ENCODE assay signal across 8 cellular contexts in the genomic region with DNA sequence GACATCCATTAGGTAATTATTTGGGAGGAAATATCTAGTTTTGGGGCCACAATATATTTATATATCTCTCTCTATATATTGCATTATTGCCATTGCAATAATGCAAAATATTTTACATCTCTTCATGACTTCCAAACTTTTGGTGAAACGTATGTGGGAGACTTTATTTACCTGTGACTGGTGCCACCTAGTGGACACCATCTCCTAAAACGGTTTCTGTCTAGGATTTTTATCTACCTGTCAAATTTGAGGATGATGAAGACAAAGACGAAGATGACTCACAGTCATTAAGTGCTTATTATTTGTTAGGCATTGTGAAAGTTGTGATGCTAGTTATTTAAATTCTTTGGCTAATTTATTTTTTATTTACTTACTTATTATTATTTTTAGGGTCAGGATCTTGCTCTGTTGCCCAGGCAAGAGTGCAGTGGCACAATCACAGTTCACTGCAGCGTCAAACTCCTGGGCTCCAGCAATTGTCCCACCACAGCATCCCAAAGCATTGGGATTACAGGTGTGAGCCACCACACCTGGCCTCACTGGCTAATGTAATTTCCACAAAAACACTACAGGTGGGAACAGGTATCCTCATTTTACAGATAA. TPM values are rescaled to one million over a fixed set of nuclear protein-coding genes. Genes with fewer than 3 reads are reported as not detected.
A peak's percentile ranks its signal among the peaks of the same experiment; 100 is the strongest.
DNase-seq lines count a peak whose midpoint lies in the region; ATAC-seq and TF ChIP-seq lines count a peak whose summit lies in the region.

No MANE protein-coding gene starts in this region.

- peak; percentile 80 for ATAC-seq in esophagus mucosa
- ATAC-seq in omental fat pad (ENCODE audit: low FRiP score), result peak; percentile 54
- ATAC-seq in GM18861 (IDR thresholded peaks at IDR 0.05; ENCODE audit: unreplicated experiment), result no peak

- TF ChIP-seq CTCF in GM12872 (IDR thresholded peaks at IDR 0.05; ENCODE audit: insufficient read depth, low read depth, low read length) (peak; percentile 46; the same call in 2 of the 3 replicates), omental fat pad (IDR thresholded peaks at IDR 0.05) (no peak)

- DNase-seq in AG08396 (ENCODE audit: low spot score) (peak; percentile 39), NCI-H2107 treated with DMSO at 0.1 percent for 48 hours (lab: John Stamatoyannopoulos, UW; ENCODE audit: unreplicated experiment) (peak; percentile 41), omental fat pad (ENCODE audit: low spot score) (no peak), ureter (ENCODE audit: low spot score) (no peak)
- peak; percentile 37 for DNase-seq in activated CD4-positive, alpha-beta T cell treated with anti-CD3 and anti-CD28 coated beads, Interleukin-2, amount 50 U/mL, for 1 hour

RNA-seq across cellular contexts. Expression of gene CBLL1, which starts 18.7 kb away (rescaled TPM):
- total RNA-seq in esophagus mucosa (13.6 TPM), omental fat pad (10 to 100 TPM; 24.8 to 36.9 (median 30.0) TPM), ureter (29.0 TPM)

Comparison
In these comparisons a context has a peak if more than half of its experiments do, and no peak if none do; other contexts are left out.
1. DNase-seq: peak in AG08396 (single experiment), NCI-H2107 treated with DMSO at 0.1 percent for 48 hours (single experiment) and activated CD4-positive, alpha-beta T cell treated with anti-CD3 and anti-CD28 coated beads, Interleukin-2, amount 50 U/mL, for 1 hour (single experiment); none in omental fat pad (single experiment) and ureter (single experiment).